ENCODE assay signal across 8 cellular contexts in the genomic region with DNA sequence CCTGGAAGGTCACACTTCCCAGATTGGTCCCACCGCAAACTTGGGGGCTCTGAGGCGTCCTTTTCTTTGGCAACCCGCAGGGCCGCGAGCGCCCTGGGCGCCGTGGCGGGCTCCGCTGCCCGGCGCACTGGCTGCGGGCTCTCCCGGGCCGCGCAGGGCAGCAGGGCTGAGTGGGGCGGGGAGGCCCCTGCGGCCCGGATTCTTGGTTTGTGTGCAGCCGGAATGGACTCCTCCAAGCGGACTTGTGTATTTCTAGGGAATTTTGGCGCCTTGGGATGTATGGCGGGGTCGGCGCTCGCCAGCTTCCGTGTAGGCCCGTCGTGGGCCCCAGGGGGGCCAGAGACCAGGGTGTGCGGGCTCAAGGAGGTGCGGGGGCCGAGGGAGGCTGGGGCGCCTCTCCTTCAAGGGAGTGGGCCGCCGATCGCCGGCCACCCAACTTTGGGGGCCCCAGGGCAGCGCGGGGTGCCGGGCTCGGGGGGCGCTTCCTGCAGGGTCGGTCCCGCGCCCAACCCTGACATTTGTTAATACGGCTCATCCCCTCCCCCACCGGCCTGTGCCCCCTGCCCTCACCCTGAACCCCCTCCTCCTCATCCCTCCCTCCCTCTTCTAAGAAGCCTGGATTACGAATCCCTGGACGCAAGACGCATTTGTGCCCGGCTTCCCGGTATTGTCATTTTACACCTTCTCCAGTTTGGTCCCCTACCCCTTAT. TPM values are rescaled to one million over a fixed set of nuclear protein-coding genes. Genes with fewer than 3 reads are reported as not detected.
DNase-seq lines count a peak whose midpoint lies in the region; ATAC-seq, FAIRE-seq and TF ChIP-seq lines count a peak whose summit lies in the region.

No MANE protein-coding gene starts in this region.

- peak overlapping the region; percentile 29 for H2AFZ ChIP-seq in astrocyte (ENCODE audit: low read depth, low read length)

- DNase-seq in activated T-cell treated with anti-CD3 and anti-CD28 coated beads for 48 hours (ENCODE audit: low read depth), result peak; percentile 1
- DNase-seq in activated T-cell treated with anti-CD3 and anti-CD28 coated beads for 4 hours, result no peak
- DNase-seq in astrocyte (ENCODE audit: low read depth), result peak; percentile 18
- DNase-seq in immature natural killer cell, result peak in 1 of 3 donors; percentile 19
- DNase-seq in stimulated activated naive CD8-positive, alpha-beta T cell treated with anti-CD3 and anti-CD28 coated beads, Interleukin-15, Interleukin-2, amounts not matched to agents 100 U/mL and 50 U/mL, for 24 hours, result peak; percentile 11
- DNase-seq in urothelium cell line (ENCODE audit: low spot score), result no peak
- DNase-seq in H4 (ENCODE audit: low spot score), result no peak

- H3K4me1 ChIP-seq in astrocyte (ENCODE audit: insufficient read depth, low read length), result peaks cover 37% of the 10 kb centered on the region

- no peak for TF ChIP-seq CTCF in astrocyte (IDR thresholded peaks at IDR 0.05; ENCODE audit: insufficient read depth, low read depth, low read length)

- no peaks in the 10 kb centered on the region for H3K9me3 Mint-ChIP-seq in astrocyte (ENCODE audit: unreplicated experiment)
- peaks cover 0 to 1% (median 0%) of the 10 kb centered on the region in 6 donors for H3K9me3 Mint-ChIP-seq in immature natural killer cell

- H3K4me3 Mint-ChIP-seq in astrocyte (ENCODE audit: unreplicated experiment) (peak overlapping the region; percentile 94), immature natural killer cell (peak overlapping the region; percentile 96 to 97 (median 97))

- H3K36me3 Mint-ChIP-seq in astrocyte (ENCODE audit: low read depth, unreplicated experiment), result peaks cover 10% of the 10 kb centered on the region
- peaks cover 0 to 4% (median 0%) of the 10 kb centered on the region in 3 donors for H3K36me3 Mint-ChIP-seq in immature natural killer cell

- H3K9ac ChIP-seq in astrocyte (ENCODE audit: low read length), result peak overlapping the region; percentile 97

- H3K9me3 ChIP-seq in astrocyte (ENCODE audit: insufficient read depth, low read depth, low read length), result no peaks in the 10 kb centered on the region

- no peaks in the 10 kb centered on the region for H3K36me3 ChIP-seq in astrocyte (ENCODE audit: insufficient read depth, low read length)

- peak overlapping the region; percentile 90 for H3K4me2 ChIP-seq in astrocyte (ENCODE audit: low read length)

- H3K4me3 ChIP-seq in astrocyte (ENCODE audit: insufficient read depth, low read depth, low read length), result peak overlapping the region; percentile 90

- no peak for FAIRE-seq in astrocyte (lab: Jason Lieb, UNC)
- FAIRE-seq in urothelium cell line (lab: Jason Lieb, UNC), result no peak

- H3K27ac Mint-ChIP-seq in astrocyte (ENCODE audit: unreplicated experiment), result peak overlapping the region; percentile 100
- H3K27ac Mint-ChIP-seq in immature natural killer cell, result peak overlapping the region in 3 of 6 donors; percentile 78 to 94 (median 85)

- no peak for ATAC-seq in stimulated activated naive CD8-positive, alpha-beta T cell treated with anti-CD3 and anti-CD28 coated beads, Interleukin-15, Interleukin-2, amounts not matched to agents 100 U/mL and 50 U/mL, for 24 hours
- no peak for ATAC-seq in GM18909 (IDR thresholded peaks at IDR 0.05; ENCODE audit: poor library complexity, unreplicated experiment)

- H3K27ac ChIP-seq in astrocyte (ENCODE audit: low read depth, low read length), result peak overlapping the region; percentile 91

- H3K4me1 Mint-ChIP-seq in astrocyte (ENCODE audit: low read depth, unreplicated experiment), result peaks cover 26% of the 10 kb centered on the region
- H3K4me1 Mint-ChIP-seq in immature natural killer cell, result peaks cover 26 to 55% of the 10 kb centered on the region in 2 donors

- H3K27me3 Mint-ChIP-seq in astrocyte (ENCODE audit: low read depth, unreplicated experiment) (no peaks in the 10 kb centered on the region), immature natural killer cell (ENCODE audit: low read depth in 3 of 3) (peaks cover 18 to 21% (median 21%) of the 10 kb centered on the region in 3 donors)

- H3K27me3 ChIP-seq in astrocyte (ENCODE audit: insufficient read depth, low read length), result no peaks in the 10 kb centered on the region

- H4K20me1 ChIP-seq in astrocyte (ENCODE audit: insufficient read depth, low read length), result peaks cover 4% of the 10 kb centered on the region

- H3K79me2 ChIP-seq in astrocyte (ENCODE audit: insufficient read depth, low read length), result peaks cover 63% of the 10 kb centered on the region

RNA-seq across cellular contexts. Expression of gene TCF7L2, which starts 2.4 kb away (rescaled TPM):
- total RNA-seq in astrocyte, result 52.1 and 52.4 TPM in 2 replicates
- polyA plus RNA-seq in immature natural killer cell, result 1 to 10 TPM in 1 of 3 donors, under 1 TPM in 1, not detected in 1; 0.83 to 1.8 TPM
- 3.3 and 3.4 TPM in 2 replicates for total RNA-seq in H4 (2014; rRNA removed; shearing (Covaris generic))

Comparison
In these comparisons a context has a peak if more than half of its experiments do, and no peak if none do; other contexts are left out.
1. DNase-seq: peak in activated T-cell treated with anti-CD3 and anti-CD28 coated beads for 48 hours (single experiment), astrocyte (single experiment) and stimulated activated naive CD8-positive, alpha-beta T cell treated with anti-CD3 and anti-CD28 coated beads, Interleukin-15, Interleukin-2, amounts not matched to agents 100 U/mL and 50 U/mL, for 24 hours (single experiment); none in activated T-cell treated with anti-CD3 and anti-CD28 coated beads for 4 hours (single experiment), urothelium cell line (single experiment) and H4 (single experiment).
2. RNA of gene TCF7L2, which starts 2.4 kb away (total RNA-seq): 52.1 to 52.4 TPM in astrocyte; 3.3 to 3.4 TPM in H4; every median in the first group is over 10 times any median in the second.